ENCODE assay signal across 8 cellular contexts in genomic region chr1:150362721-150363425, GRCh38. TPM values are rescaled to one million over a fixed set of nuclear protein-coding genes. Genes with fewer than 3 reads are reported as not detected.
DNase-seq lines count a peak whose midpoint lies in the region; ATAC-seq, FAIRE-seq and TF ChIP-seq lines count a peak whose summit lies in the region.

No MANE protein-coding gene starts in this region.

- TF ChIP-seq RAD21 in A549 (conservative IDR thresholded peaks at IDR 0.05 in 1 of 2, IDR thresholded peaks at IDR 0.05 in 1 of 2) (no peak), HCT116 (IDR thresholded peaks at IDR 0.05; ENCODE audit: low read depth) (no peak)

- H3K27ac ChIP-seq in A549, result peak overlapping the region; percentile 94
- peak overlapping the region; percentile 99 for H3K27ac ChIP-seq in HCT116 (ENCODE audit: low read depth, low read length)
- H3K27ac ChIP-seq in esophagus muscularis mucosa (replicated peaks in 1 of 4), result peak overlapping the region; percentile 96 to 98 (median 98)

- 58% methylated on average over 22 of the region's 22 CpGs for WGBS in A549 (ENCODE audit: missing lambda C conversion rate)
- 73% methylated on average over 22 of the region's 22 CpGs for WGBS in esophagus muscularis mucosa

- RAD21 ChIA-PET in HCT116 (lab: Charles Lee; ENCODE audit: low non-redundant PET in 1 of 2, low total read pairs in 2 of 2, uncharacterized antibody in 2 of 2, unreplicated experiment in 2 of 2), result no interaction called here

- POLR2A ChIA-PET in A549 (lab: Yijun Ruan, JAX), result interaction anchor here (0.5 to 2.4 kb wide), 14 partner anchors 8 to 476 kb away, joined by 3 to 11 read pairs (median 5); partner anchors contain the start of gene TARS2
- POLR2A ChIA-PET in HCT116 (lab: Charles Lee), result interaction anchor here (1.0 to 1.2 kb wide), 2 partner anchors 15 to 27 kb away, joined by 3 read pairs; no protein-coding TSS in a partner anchor
- POLR2A ChIA-PET in T-cell (lab: Charles Lee), result interaction anchor here (0.6 to 1.5 kb wide), 7 partner anchors 9 to 334 kb away, joined by 3 to 7 read pairs (median 4); partner anchors contain the start of gene GOLPH3L (in 1 of the 2)

- H3K4me3 Mint-ChIP-seq in T-cell, result peak overlapping the region; percentile 97 to 100 (median 98)

- H3K4me2 ChIP-seq in A549, result peak overlapping the region; percentile 90
- peak overlapping the region; percentile 72 for H3K4me2 ChIP-seq in HCT116 (ENCODE audit: low read length)

- no peaks in the 10 kb centered on the region for H4K20me1 ChIP-seq in HCT116 (ENCODE audit: insufficient read depth)

- H3K9me3 Mint-ChIP-seq in T-cell, result no peaks in the 10 kb centered on the region

- peaks cover 23 to 47% (median 30%) of the 10 kb centered on the region in 3 donors for H3K4me1 Mint-ChIP-seq in T-cell

- H3K9ac ChIP-seq in HCT116 (ENCODE audit: low read length), result peak overlapping the region; percentile 94

- peaks cover 34% of the 10 kb centered on the region for H3K4me1 ChIP-seq in A549
- H3K4me1 ChIP-seq in HCT116 (ENCODE audit: control insufficient read depth in 1 of 2, insufficient read depth in 2 of 2, low read length in 2 of 2), result peaks cover 17 to 23% of the 10 kb centered on the region in 2 experiments
- peaks cover 11 to 31% (median 28%) of the 10 kb centered on the region in 4 donors for H3K4me1 ChIP-seq in esophagus muscularis mucosa

- intact Hi-C loops in HCT116 (cut with micrococcal nuclease), result no loop called here
- intact Hi-C loops in esophagus muscularis mucosa (cut with DNase I), result loop anchor here (5.0 to 10.0 kb wide), 2 partner anchors 126 to 172 kb away; partner anchors contain the start of gene ANP32E

- no peak for FAIRE-seq in A549 (lab: Jason Lieb, UNC)

- CTCF ChIA-PET in A549 (lab: Yijun Ruan, JAX) (interaction anchor here (0.8 to 1.9 kb wide), 3 partner anchors 12 to 198 kb away, joined by 3 to 9 read pairs (median 5); no protein-coding TSS in a partner anchor), HCT116 (lab: Charles Lee) (no interaction called here), T-cell (lab: Charles Lee) (interaction anchor here (0.6 to 0.8 kb wide), 4 partner anchors 9 to 829 kb away, joined by 3 to 5 read pairs (median 4); no protein-coding TSS in a partner anchor)

- ATAC-seq in A549 (no peak), HCT116 (no peak), T-cell (replicated peaks in 1 of 4) (no peak), HG03097 (IDR thresholded peaks at IDR 0.05; ENCODE audit: low FRiP score, unreplicated experiment) (no peak), HG03196 (IDR thresholded peaks at IDR 0.05; ENCODE audit: unreplicated experiment) (no peak)

- peaks cover 34% of the 10 kb centered on the region for H3K79me2 ChIP-seq in HCT116 (ENCODE audit: insufficient read depth, low read length)

- no peak for DNase-seq in A549 (ENCODE audit: low read depth in 1 of 2, low spot score in 1 of 2)
- no peak for DNase-seq in HCT116 (ENCODE audit: low read depth, low spot score)
- DNase-seq in T-cell, result peak in 7 of 34 experiments; percentile 2 to 60 (median 19)
- no peak for DNase-seq in esophagus muscularis mucosa (ENCODE audit: extremely low spot score)
- DNase-seq in putamen (ENCODE audit: low spot score), result peak; percentile 37
- no peak for DNase-seq in COR-L47 (lab: John Stamatoyannopoulos, UW)

- no peak for TF ChIP-seq CTCF in A549 (IDR thresholded peaks at IDR 0.05)
- TF ChIP-seq CTCF in HCT116 (IDR thresholded peaks at IDR 0.05 in 2 of 3, conservative IDR thresholded peaks at IDR 0.05 in 1 of 3; ENCODE audit: borderline replicate concordance in 1 of 3, insufficient read depth in 1 of 3, low read depth in 2 of 3, low read length in 2 of 3), result no peak
- no peak for TF ChIP-seq CTCF in esophagus muscularis mucosa (IDR thresholded peaks at IDR 0.05)

- TF ChIP-seq POLR2A in A549 (IDR thresholded peaks at IDR 0.05; ENCODE audit: low read length) (no peak), HCT116 (IDR thresholded peaks at IDR 0.05; ENCODE audit: borderline replicate concordance, extremely low read depth, insufficient read depth, insufficient read length) (no peak), esophagus muscularis mucosa (IDR thresholded peaks at IDR 0.05; ENCODE audit: low read depth) (no peak)

- H3K27me3 Mint-ChIP-seq in T-cell, result no peaks in the 10 kb centered on the region

- no TSS peak for BruUV-seq in HCT116 (replicated peaks; lab: Mats Ljungman, UMichigan)

- H3K4me3 ChIP-seq in A549 (peak overlapping the region; percentile 68), HCT116 (replicated peaks in 1 of 2; ENCODE audit: low read depth in 1 of 2, low read length in 2 of 2) (peak overlapping the region; percentile 80 to 89), esophagus muscularis mucosa (peak overlapping the region; percentile 76 to 86 (median 79))

- H3K9me3 ChIP-seq in A549 (no peaks in the 10 kb centered on the region), HCT116 (ENCODE audit: control insufficient read depth in 1 of 2, insufficient read depth in 1 of 2, low read depth in 1 of 2, low read length in 2 of 2) (no peaks in the 10 kb centered on the region), esophagus muscularis mucosa (no peaks in the 10 kb centered on the region)

- H3K36me3 ChIP-seq in HCT116 (ENCODE audit: control insufficient read depth in 1 of 2, insufficient read depth in 2 of 2, low read length in 2 of 2), result no peaks in the 10 kb centered on the region
- no peaks in the 10 kb centered on the region for H3K36me3 ChIP-seq in esophagus muscularis mucosa

- no peaks in the 10 kb centered on the region for H3K27me3 ChIP-seq in HCT116 (ENCODE audit: insufficient read depth, low read length)
- no peaks in the 10 kb centered on the region for H3K27me3 ChIP-seq in esophagus muscularis mucosa

- H3K36me3 Mint-ChIP-seq in T-cell, result no peaks in the 10 kb centered on the region

- H3K9me2 ChIP-seq in HCT116 (ENCODE audit: insufficient read depth), result no peaks in the 10 kb centered on the region

- no peak for TF ChIP-seq EP300 in A549 (IDR thresholded peaks at IDR 0.05)
- TF ChIP-seq EP300 in esophagus muscularis mucosa (IDR thresholded peaks at IDR 0.05), result no peak

- H2AFZ ChIP-seq in HCT116 (ENCODE audit: low read depth, low read length, poor library complexity, severe bottlenecking), result peak overlapping the region; percentile 20

- H3K27ac Mint-ChIP-seq in T-cell, result peak overlapping the region; percentile 97 to 99

TF ChIP-seq in A549, 52 proteins besides CTCF, POLR2A, EP300 and RAD21 (continues in another document):
- no peak for TF ChIP-seq SMC3 (IDR thresholded peaks at IDR 0.05)
- no peak for TF ChIP-seq HMGXB4 (CRISPR knock-in tag; IDR thresholded peaks at IDR 0.05; ENCODE audit: borderline replicate concordance)
- no peak for TF ChIP-seq HOXB13 (CRISPR knock-in tag; IDR thresholded peaks at IDR 0.05; ENCODE audit: low read depth)
- peak; percentile 36; the same call in 1 of the 2 replicates for TF ChIP-seq ZNF302 (CRISPR knock-in tag; IDR thresholded peaks at IDR 0.05)

TF ChIP-seq in HCT116, 20 proteins besides CTCF, POLR2A, EP300 and RAD21 (continues in another document):
- TF ChIP-seq SIN3A (IDR thresholded peaks at IDR 0.05; ENCODE audit: low read depth), result no peak
- TF ChIP-seq CBX3 (IDR thresholded peaks at IDR 0.05; ENCODE audit: low read depth), result no peak
- TF ChIP-seq POLR2AphosphoS5 (IDR thresholded peaks at IDR 0.05; ENCODE audit: low read depth, low read length), result no peak
- TF ChIP-seq TCF7L2 (IDR thresholded peaks at IDR 0.05; ENCODE audit: borderline replicate concordance, extremely low read depth, insufficient read depth, insufficient read length), result no peak
- TF ChIP-seq, protein P1, sequence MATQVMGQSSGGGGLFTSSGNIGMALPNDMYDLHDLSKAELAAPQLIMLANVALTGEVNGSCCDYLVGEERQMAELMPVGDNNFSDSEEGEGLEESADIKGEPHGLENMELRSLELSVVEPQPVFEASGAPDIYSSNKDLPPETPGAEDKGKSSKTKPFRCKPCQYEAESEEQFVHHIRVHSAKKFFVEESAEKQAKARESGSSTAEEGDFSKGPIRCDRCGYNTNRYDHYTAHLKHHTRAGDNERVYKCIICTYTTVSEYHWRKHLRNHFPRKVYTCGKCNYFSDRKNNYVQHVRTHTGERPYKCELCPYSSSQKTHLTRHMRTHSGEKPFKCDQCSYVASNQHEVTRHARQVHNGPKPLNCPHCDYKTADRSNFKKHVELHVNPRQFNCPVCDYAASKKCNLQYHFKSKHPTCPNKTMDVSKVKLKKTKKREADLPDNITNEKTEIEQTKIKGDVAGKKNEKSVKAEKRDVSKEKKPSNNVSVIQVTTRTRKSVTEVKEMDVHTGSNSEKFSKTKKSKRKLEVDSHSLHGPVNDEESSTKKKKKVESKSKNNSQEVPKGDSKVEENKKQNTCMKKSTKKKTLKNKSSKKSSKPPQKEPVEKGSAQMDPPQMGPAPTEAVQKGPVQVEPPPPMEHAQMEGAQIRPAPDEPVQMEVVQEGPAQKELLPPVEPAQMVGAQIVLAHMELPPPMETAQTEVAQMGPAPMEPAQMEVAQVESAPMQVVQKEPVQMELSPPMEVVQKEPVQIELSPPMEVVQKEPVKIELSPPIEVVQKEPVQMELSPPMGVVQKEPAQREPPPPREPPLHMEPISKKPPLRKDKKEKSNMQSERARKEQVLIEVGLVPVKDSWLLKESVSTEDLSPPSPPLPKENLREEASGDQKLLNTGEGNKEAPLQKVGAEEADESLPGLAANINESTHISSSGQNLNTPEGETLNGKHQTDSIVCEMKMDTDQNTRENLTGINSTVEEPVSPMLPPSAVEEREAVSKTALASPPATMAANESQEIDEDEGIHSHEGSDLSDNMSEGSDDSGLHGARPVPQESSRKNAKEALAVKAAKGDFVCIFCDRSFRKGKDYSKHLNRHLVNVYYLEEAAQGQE (IDR thresholded peaks at IDR 0.05; ENCODE audit: low read depth), result no peak
- no peak for TF ChIP-seq ZNF274 (IDR thresholded peaks at IDR 0.05; ENCODE audit: low read depth, low read length)

RNA-seq across cellular contexts. Expression of gene RPRD2, which starts 1.1 kb away (rescaled TPM):
- polyA plus RNA-seq in A549 (2011; rRNA removed) (20.8 and 21.1 TPM in 2 replicates), A549 (2017; fragmentation: RNase III; extraction: RNeasy Plus Mini Kit Qiagen cat#74134 plus additional on column Dnase treatment) (9.0 to 10.3 TPM (median 9.8 TPM) in 3 replicates)
- polyA plus RNA-seq in A549 (2012; cell fraction: cytosol; rRNA removed), result 7.7 and 10.0 TPM in 2 replicates
- polyA plus RNA-seq in A549 (2012; cell fraction: nucleus; rRNA removed), result 9.9 and 12.3 TPM in 2 replicates
- polyA minus RNA-seq in A549 (2011; rRNA and poly(A)+ RNA removed), result 17.3 and 20.5 TPM in 2 replicates
- total RNA-seq in HCT116 (2021; ENCODE audit: unreplicated experiment) (26.7 TPM), T-cell (10 to 100 TPM; 44.2 to 50.6 (median 46.7) TPM), esophagus muscularis mucosa (10 to 100 TPM; 20.0 to 27.9 (median 24.8) TPM)
- 11.4 and 15.0 TPM in 2 replicates for polyA plus RNA-seq in HCT116 (2012)

RNA-seq across cellular contexts. Expression of gene PRPF3, which starts 41.5 kb away (rescaled TPM):
- polyA plus RNA-seq in A549 (2011; rRNA removed), result 87.2 and 92.6 TPM in 2 replicates
- 25.6 and 25.7 TPM in 2 replicates for polyA plus RNA-seq in A549 (2012; cell fraction: cytosol; rRNA removed)
- polyA plus RNA-seq in A549 (2012; cell fraction: nucleus; rRNA removed), result 49.0 and 75.3 TPM in 2 replicates
- polyA plus RNA-seq in A549 (2017; fragmentation: RNase III; extraction: RNeasy Plus Mini Kit Qiagen cat#74134 plus additional on column Dnase treatment), result 54.4 to 58.5 TPM (median 55.2 TPM) in 3 replicates
- polyA minus RNA-seq in A549 (2011; rRNA and poly(A)+ RNA removed), result 53.1 and 57.6 TPM in 2 replicates
- total RNA-seq in HCT116 (2021; ENCODE audit: unreplicated experiment), result 59.9 TPM
- 32.0 and 39.6 TPM in 2 replicates for polyA plus RNA-seq in HCT116 (2012)
- total RNA-seq in T-cell, result 100 to 1,000 TPM; 100 to 153 (median 105) TPM
- 10 to 100 TPM; 26.6 to 39.5 (median 27.3) TPM for total RNA-seq in esophagus muscularis mucosa

Comparison
In these comparisons a context has a peak if more than half of its experiments do, and no peak if none do; other contexts are left out.
1. Of the 6 proteins assayed by ChIP-seq in both A549 and HCT116: peak only in A549: MAX; only in HCT116: none; in both: none; in neither: 5.